10 cellular contexts compared by ENCODE assay signal in genomic region chr22:37417264-37417663, GRCh38. TPM values are rescaled to one million over a fixed set of nuclear protein-coding genes. Genes with fewer than 3 reads are reported as not detected.
"Had no signal": no experiment of that assay in that cellular context is flagged by ENCODE, and none has a peak within 500 bp of the region (broad histone marks: within the 10 kb centered on the region; RNA-seq: fewer than 3 reads in every experiment).

No MANE protein-coding gene starts in this region.

- DNase-seq: activated B cell treated with CpG ODN at 0.5 μM for 24 hours; activated T-cell treated with anti-CD3 and anti-CD28 coated beads, Interleukin-2, amount 50 U/mL, for 24 hours; esophagus squamous epithelium; left colon; mammary epithelial cell; stimulated activated CD4-positive, alpha-beta T cell treated with anti-CD3 and anti-CD28 coated beads, Interleukin-2, amount 100 ng/mL, for 48 hours; stomach had no signal

- H3K9me3 Mint-ChIP-seq: activated B cell treated with CpG ODN at 0.5 μM for 24 hours; activated T-cell treated with anti-CD3 and anti-CD28 coated beads, Interleukin-2, amount 50 U/mL, for 24 hours; nephron; T-cell had no signal

- H3K4me3 Mint-ChIP-seq: activated B cell treated with CpG ODN at 0.5 μM for 24 hours; activated T-cell treated with anti-CD3 and anti-CD28 coated beads, Interleukin-2, amount 50 U/mL, for 24 hours had no signal

- H3K36me3 Mint-ChIP-seq: T-cell had no signal

- ATAC-seq: left colon had no signal

- H3K27ac Mint-ChIP-seq: activated B cell treated with CpG ODN at 0.5 μM for 24 hours; activated T-cell treated with anti-CD3 and anti-CD28 coated beads, Interleukin-2, amount 50 U/mL, for 24 hours; nephron had no signal

RNA-seq across cellular contexts. Expression of gene ELFN2, which starts 10.0 kb away (rescaled TPM):
- total RNA-seq: activated B cell treated with CpG ODN at 0.5 μM for 24 hours, esophagus squamous epithelium, thoracic aorta had no signal
